Comparison of ENCODE assay signal across 8 cellular contexts in genomic region chr22:31344369-31345330, GRCh38. TPM values are rescaled to one million over a fixed set of nuclear protein-coding genes. Genes with fewer than 3 reads are reported as not detected.
A peak's percentile ranks its signal among the peaks of the same experiment; 100 is the strongest.
DNase-seq lines count a peak whose midpoint lies in the region; ATAC-seq and TF ChIP-seq lines count a peak whose summit lies in the region.

No MANE protein-coding gene starts in this region.

- H3K4me3 Mint-ChIP-seq in endothelial cell (ENCODE audit: unreplicated experiment) (peak overlapping the region; percentile 89), naive B cell (peak overlapping the region; percentile 84 to 93 (median 89)), type B pancreatic cell (peak overlapping the region; percentile 89)

- TF ChIP-seq CTCF in endothelial cell (IDR thresholded peaks at IDR 0.05; ENCODE audit: unreplicated experiment) (no peak), type B pancreatic cell (conservative IDR thresholded peaks at IDR 0.05) (no peak)

- H3K4me1 Mint-ChIP-seq in endothelial cell (ENCODE audit: unreplicated experiment) (peaks cover 46% of the 10 kb centered on the region), naive B cell (peaks cover 50 to 69% (median 62%) of the 10 kb centered on the region in 3 donors), type B pancreatic cell (ENCODE audit: unreplicated experiment) (peaks cover 45% of the 10 kb centered on the region)

- H3K36me3 Mint-ChIP-seq in endothelial cell (ENCODE audit: low read depth, unreplicated experiment) (peaks cover 25% of the 10 kb centered on the region), naive B cell (peaks cover 0 to 14% of the 10 kb centered on the region in 2 donors), type B pancreatic cell (peaks cover 24% of the 10 kb centered on the region)

- H3K27me3 Mint-ChIP-seq in endothelial cell (ENCODE audit: unreplicated experiment) (peaks cover 16% of the 10 kb centered on the region), naive B cell (no peaks in the 10 kb centered on the region), type B pancreatic cell (no peaks in the 10 kb centered on the region)

- peak overlapping the region; percentile 30 for H3K27ac Mint-ChIP-seq in endothelial cell (ENCODE audit: unreplicated experiment)
- peak overlapping the region; percentile 93 to 98 (median 96) for H3K27ac Mint-ChIP-seq in naive B cell
- H3K27ac Mint-ChIP-seq in type B pancreatic cell = peak overlapping the region; percentile 93

- DNase-seq in SIG-M5 treated with dmso at 0.1 percent for 504 hours (lab: John Stamatoyannopoulos, UW; ENCODE audit: unreplicated experiment) (peak; percentile 34), SIG-M5 (lab: John Stamatoyannopoulos, UW) (no peak), endothelial cell (ENCODE audit: low spot score) (no peak), naive B cell (peak; percentile 80), type B pancreatic cell (ENCODE audit: extremely low spot score, unreplicated experiment) (no peak)
- peak; percentile 16 for DNase-seq in activated CD4-positive, alpha-beta T cell treated with anti-CD3 and anti-CD28 coated beads, Interleukin-2, amount 50 U/mL, for 1 hour

- ATAC-seq in naive B cell (ENCODE audit: low read depth in 2 of 2) (peak; percentile 24 to 40), GM18520 (IDR thresholded peaks at IDR 0.05; ENCODE audit: unreplicated experiment) (no peak), HG02981 (IDR thresholded peaks at IDR 0.05; ENCODE audit: unreplicated experiment) (no peak)

- H3K9me3 Mint-ChIP-seq in endothelial cell (ENCODE audit: unreplicated experiment) = no peaks in the 10 kb centered on the region
- no peaks in the 10 kb centered on the region for H3K9me3 Mint-ChIP-seq in naive B cell
- H3K9me3 Mint-ChIP-seq in type B pancreatic cell = no peaks in the 10 kb centered on the region

RNA-seq across cellular contexts. Expression of gene PATZ1, which starts 1.5 kb away (rescaled TPM):
- total RNA-seq in endothelial cell (ENCODE audit: unreplicated experiment) = 54.0 TPM
- polyA plus RNA-seq in naive B cell (ENCODE audit: low read depth in 6 of 6) = 10 to 100 TPM; 13.3 to 24.9 (median 15.1) TPM
- total RNA-seq in type B pancreatic cell (ENCODE audit: low replicate concordance) = 40.9 and 57.8 TPM in 2 replicates

RNA-seq across cellular contexts. Expression of gene PIK3IP1, which starts 52.4 kb away (rescaled TPM):
- total RNA-seq in endothelial cell (ENCODE audit: unreplicated experiment) (13.4 TPM), type B pancreatic cell (ENCODE audit: low replicate concordance) (21.0 and 36.8 TPM in 2 replicates)
- polyA plus RNA-seq in naive B cell (ENCODE audit: low read depth in 6 of 6) = 100 to 1,000 TPM; 107 to 235 (median 181) TPM

RNA-seq across cellular contexts. Expression of gene DRG1, which starts 54.8 kb away (rescaled TPM):
- total RNA-seq in endothelial cell (ENCODE audit: unreplicated experiment) (55.6 TPM), type B pancreatic cell (ENCODE audit: low replicate concordance) (72.9 and 74.1 TPM in 2 replicates)
- 100 to 1,000 TPM in 4 of 6 donors, 10 to 100 TPM in 2; 91.4 to 118 (median 110) TPM for polyA plus RNA-seq in naive B cell (ENCODE audit: low read depth in 6 of 6)

Comparison
In these comparisons a context has a peak if more than half of its experiments do, and no peak if none do; other contexts are left out.
1. DNase-seq: peak in SIG-M5 treated with dmso at 0.1 percent for 504 hours (single experiment), activated CD4-positive, alpha-beta T cell treated with anti-CD3 and anti-CD28 coated beads, Interleukin-2, amount 50 U/mL, for 1 hour (single experiment) and naive B cell (single experiment); none in SIG-M5 (single experiment), endothelial cell (single experiment) and type B pancreatic cell (single experiment).
2. H3K27ac Mint-ChIP-seq: peak in every context shown above with its lines; median percentile 96 in naive B cell; 93 in type B pancreatic cell; 30 in endothelial cell.
3. ATAC-seq: peak in naive B cell (2 of 2); none in GM18520 (single experiment) and HG02981 (single experiment).
4. Peak in every context shown above with its lines, with median percentiles within 50 percentile points of each other: H3K4me3 Mint-ChIP-seq.